ENCODE assay signal across 8 cellular contexts in the genomic region with DNA sequence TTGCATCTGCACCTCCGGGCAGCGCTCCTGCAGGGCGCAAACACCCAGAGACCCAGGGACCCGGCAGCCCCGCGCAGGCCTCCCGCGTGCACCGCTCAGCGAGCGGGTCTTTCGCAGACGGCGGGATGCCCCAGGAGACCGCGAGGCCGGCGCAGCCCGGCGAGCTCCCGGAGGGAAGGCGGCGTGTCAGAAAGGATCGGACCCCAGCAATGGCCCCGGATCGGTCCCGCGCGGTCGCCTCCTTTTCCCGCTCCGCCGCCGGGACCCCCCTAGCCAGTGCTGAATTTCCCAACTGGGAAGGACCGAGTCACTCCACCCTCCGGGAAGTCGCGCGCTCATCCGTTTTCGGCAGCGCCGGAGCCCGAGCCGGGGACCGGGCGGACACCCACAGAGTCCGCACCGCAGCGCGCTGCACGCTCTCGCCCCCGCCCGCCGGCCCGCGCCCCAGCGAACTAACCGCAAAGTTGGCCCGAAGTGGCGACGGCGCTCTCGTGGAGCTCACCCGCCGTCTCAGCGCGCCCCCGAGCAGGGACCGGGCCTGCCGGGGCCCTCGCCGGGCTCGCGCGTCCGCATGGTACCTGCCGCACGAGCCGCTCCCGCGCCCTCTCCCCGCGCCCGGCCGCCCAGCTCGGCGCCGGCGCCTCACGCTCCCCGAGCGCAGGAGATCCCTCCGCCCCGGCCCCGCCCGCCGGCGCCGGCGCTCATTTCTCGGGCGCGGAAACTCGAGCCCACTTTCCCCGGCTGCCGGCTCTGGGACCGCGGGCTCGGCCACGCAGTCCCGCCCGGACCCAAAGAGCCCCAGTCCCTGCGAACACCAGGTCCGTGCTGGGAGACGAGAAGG. TPM values are rescaled to one million over a fixed set of nuclear protein-coding genes. Genes with fewer than 3 reads are reported as not detected.
DNase-seq lines count a peak whose midpoint lies in the region; ATAC-seq and TF ChIP-seq lines count a peak whose summit lies in the region.

A gene with protein sequence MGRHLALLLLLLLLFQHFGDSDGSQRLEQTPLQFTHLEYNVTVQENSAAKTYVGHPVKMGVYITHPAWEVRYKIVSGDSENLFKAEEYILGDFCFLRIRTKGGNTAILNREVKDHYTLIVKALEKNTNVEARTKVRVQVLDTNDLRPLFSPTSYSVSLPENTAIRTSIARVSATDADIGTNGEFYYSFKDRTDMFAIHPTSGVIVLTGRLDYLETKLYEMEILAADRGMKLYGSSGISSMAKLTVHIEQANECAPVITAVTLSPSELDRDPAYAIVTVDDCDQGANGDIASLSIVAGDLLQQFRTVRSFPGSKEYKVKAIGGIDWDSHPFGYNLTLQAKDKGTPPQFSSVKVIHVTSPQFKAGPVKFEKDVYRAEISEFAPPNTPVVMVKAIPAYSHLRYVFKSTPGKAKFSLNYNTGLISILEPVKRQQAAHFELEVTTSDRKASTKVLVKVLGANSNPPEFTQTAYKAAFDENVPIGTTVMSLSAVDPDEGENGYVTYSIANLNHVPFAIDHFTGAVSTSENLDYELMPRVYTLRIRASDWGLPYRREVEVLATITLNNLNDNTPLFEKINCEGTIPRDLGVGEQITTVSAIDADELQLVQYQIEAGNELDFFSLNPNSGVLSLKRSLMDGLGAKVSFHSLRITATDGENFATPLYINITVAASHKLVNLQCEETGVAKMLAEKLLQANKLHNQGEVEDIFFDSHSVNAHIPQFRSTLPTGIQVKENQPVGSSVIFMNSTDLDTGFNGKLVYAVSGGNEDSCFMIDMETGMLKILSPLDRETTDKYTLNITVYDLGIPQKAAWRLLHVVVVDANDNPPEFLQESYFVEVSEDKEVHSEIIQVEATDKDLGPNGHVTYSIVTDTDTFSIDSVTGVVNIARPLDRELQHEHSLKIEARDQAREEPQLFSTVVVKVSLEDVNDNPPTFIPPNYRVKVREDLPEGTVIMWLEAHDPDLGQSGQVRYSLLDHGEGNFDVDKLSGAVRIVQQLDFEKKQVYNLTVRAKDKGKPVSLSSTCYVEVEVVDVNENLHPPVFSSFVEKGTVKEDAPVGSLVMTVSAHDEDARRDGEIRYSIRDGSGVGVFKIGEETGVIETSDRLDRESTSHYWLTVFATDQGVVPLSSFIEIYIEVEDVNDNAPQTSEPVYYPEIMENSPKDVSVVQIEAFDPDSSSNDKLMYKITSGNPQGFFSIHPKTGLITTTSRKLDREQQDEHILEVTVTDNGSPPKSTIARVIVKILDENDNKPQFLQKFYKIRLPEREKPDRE (N-terminal part only) (minus strand): TSS at position 650 of the 841 bp plus-strand sequence. CDS start 14,029 bp downstream, outside the sequence.

- DNase-seq in ELR (ENCODE audit: low read depth) (peak; percentile 82), NCI-H1092 treated with DMSO at 0.1 percent for 48 hours (lab: John Stamatoyannopoulos, UW) (peak; percentile 43), astrocyte of the cerebellum (ENCODE audit: low read depth) (peak; percentile 45), hepatocyte (ENCODE audit: low spot score) (peak; percentile 90), NCI-H187 treated with DMSO at 0.1 percent for 48 hours (lab: John Stamatoyannopoulos, UW) (no peak)
- no peak for DNase-seq in stimulated activated CD4-positive, alpha-beta T cell treated with anti-CD3 and anti-CD28 coated beads, Interleukin-4, amount 100 ng/mL, for 1 hour

- H3K27me3 ChIP-seq in hepatocyte (no peaks in the 10 kb centered on the region), rectal smooth muscle tissue (ENCODE audit: control insufficient read depth, insufficient read depth, low read length) (no peaks in the 10 kb centered on the region)

- H3K79me2 ChIP-seq in hepatocyte, result peaks cover 73% of the 10 kb centered on the region

- H3K4me1 ChIP-seq in hepatocyte (ENCODE audit: insufficient read depth) (peaks cover 8% of the 10 kb centered on the region), rectal smooth muscle tissue (ENCODE audit: control insufficient read depth, insufficient read depth, low read length) (peaks cover 5% of the 10 kb centered on the region)

- H3K27ac ChIP-seq in hepatocyte, result peak within 1 kb of the TSS; percentile 98
- peak within 1 kb of the TSS; percentile 91 for H3K27ac ChIP-seq in rectal smooth muscle tissue (ENCODE audit: low read depth, low read length)

- in situ Hi-C loops in astrocyte of the cerebellum (cut with HindIII; ENCODE audit: low sequenced_read_pairs), result no loop called here

- H3K36me3 ChIP-seq in hepatocyte (replicated peaks; ENCODE audit: insufficient read depth, low read depth) (no peaks in the 10 kb centered on the region), rectal smooth muscle tissue (ENCODE audit: control insufficient read depth, insufficient read depth, low read length) (no peaks in the 10 kb centered on the region)

- H4K20me1 ChIP-seq in hepatocyte (ENCODE audit: insufficient read depth, poor library complexity, severe bottlenecking), result peaks cover 24% of the 10 kb centered on the region

- peak within 1 kb of the TSS; percentile 84 for H3K4me2 ChIP-seq in hepatocyte

- 1% methylated on average over 77 of the region's 117 CpGs for WGBS in hepatocyte (ENCODE audit: low lambda C conversion rate, missing lambda C conversion rate)

- H3K9ac ChIP-seq in rectal smooth muscle tissue (ENCODE audit: low read length), result peak within 1 kb of the TSS; percentile 57

- H3K4me3 ChIP-seq in astrocyte of the cerebellum (ENCODE audit: low read depth, low read length), result peak within 1 kb of the TSS; percentile 97
- peak within 1 kb of the TSS; percentile 90 for H3K4me3 ChIP-seq in hepatocyte
- H3K4me3 ChIP-seq in rectal smooth muscle tissue (ENCODE audit: low read length), result peak within 1 kb of the TSS; percentile 89

- ATAC-seq in GM18498 (IDR thresholded peaks at IDR 0.05; ENCODE audit: unreplicated experiment), result no peak

- peaks cover 5% of the 10 kb centered on the region for H3K9me3 ChIP-seq in hepatocyte (ENCODE audit: low read depth)

- H2AFZ ChIP-seq in hepatocyte, result peak within 1 kb of the TSS; percentile 51

- no peaks in the 10 kb centered on the region for H3K9me2 ChIP-seq in hepatocyte (replicated peaks; ENCODE audit: insufficient read depth)

- TF ChIP-seq CTCF in astrocyte of the cerebellum (IDR thresholded peaks at IDR 0.05; ENCODE audit: low read depth, low read length, missing control alignments), result no peak
- no peak for TF ChIP-seq CTCF in hepatocyte (IDR thresholded peaks at IDR 0.05; ENCODE audit: poor library complexity)

RNA-seq across cellular contexts. Expression of the gene that starts here (rescaled TPM):
- total RNA-seq in hepatocyte, result 156 and 168 TPM in 2 replicates
- polyA plus RNA-seq in hepatocyte, result 33.9 and 35.3 TPM in 2 replicates

Comparison
In these comparisons a context has a peak if more than half of its experiments do, and no peak if none do; other contexts are left out.
1. DNase-seq: peak in ELR (single experiment), NCI-H1092 treated with DMSO at 0.1 percent for 48 hours (single experiment), astrocyte of the cerebellum (single experiment) and hepatocyte (single experiment); none in NCI-H187 treated with DMSO at 0.1 percent for 48 hours (single experiment) and stimulated activated CD4-positive, alpha-beta T cell treated with anti-CD3 and anti-CD28 coated beads, Interleukin-4, amount 100 ng/mL, for 1 hour (single experiment).
2. Peak in every context shown above with its lines, with median percentiles within 50 percentile points of each other: H3K4me3 ChIP-seq.